ENCODE assay signal across 2 cellular contexts in the genomic region with DNA sequence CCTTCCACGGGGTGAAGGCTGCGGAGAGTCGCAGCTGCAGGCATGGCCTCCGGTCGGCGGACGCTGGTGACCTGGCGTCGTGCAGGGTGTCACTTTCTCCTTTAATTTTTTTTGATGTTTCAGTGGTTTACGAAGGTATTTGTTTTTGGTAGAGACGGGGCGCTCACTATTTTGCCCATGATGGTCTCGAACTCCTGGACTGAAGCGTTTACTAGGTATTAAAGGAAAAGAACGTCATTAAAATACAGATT.
TF ChIP-seq lines count a peak whose summit lies in the region.

No MANE protein-coding gene starts in this region.

TF ChIP-seq in SK-N-SH, 30 proteins besides CTCF, POLR2A, EP300 and RAD21 (continued from another document):
- TF ChIP-seq, protein P1, sequence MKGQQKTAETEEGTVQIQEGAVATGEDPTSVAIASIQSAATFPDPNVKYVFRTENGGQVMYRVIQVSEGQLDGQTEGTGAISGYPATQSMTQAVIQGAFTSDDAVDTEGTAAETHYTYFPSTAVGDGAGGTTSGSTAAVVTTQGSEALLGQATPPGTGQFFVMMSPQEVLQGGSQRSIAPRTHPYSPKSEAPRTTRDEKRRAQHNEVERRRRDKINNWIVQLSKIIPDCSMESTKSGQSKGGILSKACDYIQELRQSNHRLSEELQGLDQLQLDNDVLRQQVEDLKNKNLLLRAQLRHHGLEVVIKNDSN (IDR thresholded peaks at IDR 0.05; ENCODE audit: borderline replicate concordance, low read depth), result no peak
- TF ChIP-seq, protein P2, sequence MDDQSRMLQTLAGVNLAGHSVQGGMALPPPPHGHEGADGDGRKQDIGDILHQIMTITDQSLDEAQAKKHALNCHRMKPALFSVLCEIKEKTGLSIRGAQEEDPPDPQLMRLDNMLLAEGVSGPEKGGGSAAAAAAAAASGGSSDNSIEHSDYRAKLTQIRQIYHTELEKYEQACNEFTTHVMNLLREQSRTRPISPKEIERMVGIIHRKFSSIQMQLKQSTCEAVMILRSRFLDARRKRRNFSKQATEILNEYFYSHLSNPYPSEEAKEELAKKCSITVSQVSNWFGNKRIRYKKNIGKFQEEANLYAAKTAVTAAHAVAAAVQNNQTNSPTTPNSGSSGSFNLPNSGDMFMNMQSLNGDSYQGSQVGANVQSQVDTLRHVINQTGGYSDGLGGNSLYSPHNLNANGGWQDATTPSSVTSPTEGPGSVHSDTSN (IDR thresholded peaks at IDR 0.05), result no peak

TF ChIP-seq in SK-N-SH treated with all-trans-retinoic acid at 6 μM for 48 hours, 23 proteins besides CTCF, POLR2A, EP300 and RAD21 (continued from another document):
- TF ChIP-seq, protein P3, sequence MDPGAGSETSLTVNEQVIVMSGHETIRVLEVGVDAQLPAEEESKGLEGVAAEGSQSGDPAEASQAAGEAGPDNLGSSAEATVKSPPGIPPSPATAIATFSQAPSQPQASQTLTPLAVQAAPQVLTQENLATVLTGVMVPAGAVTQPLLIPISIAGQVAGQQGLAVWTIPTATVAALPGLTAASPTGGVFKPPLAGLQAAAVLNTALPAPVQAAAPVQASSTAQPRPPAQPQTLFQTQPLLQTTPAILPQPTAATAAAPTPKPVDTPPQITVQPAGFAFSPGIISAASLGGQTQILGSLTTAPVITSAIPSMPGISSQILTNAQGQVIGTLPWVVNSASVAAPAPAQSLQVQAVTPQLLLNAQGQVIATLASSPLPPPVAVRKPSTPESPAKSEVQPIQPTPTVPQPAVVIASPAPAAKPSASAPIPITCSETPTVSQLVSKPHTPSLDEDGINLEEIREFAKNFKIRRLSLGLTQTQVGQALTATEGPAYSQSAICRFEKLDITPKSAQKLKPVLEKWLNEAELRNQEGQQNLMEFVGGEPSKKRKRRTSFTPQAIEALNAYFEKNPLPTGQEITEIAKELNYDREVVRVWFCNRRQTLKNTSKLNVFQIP (CRISPR knock-in tag; IDR thresholded peaks at IDR 0.05; ENCODE audit: borderline replicate concordance, low read depth), result no peak
- TF ChIP-seq TCF4 (CRISPR knock-in tag; IDR thresholded peaks at IDR 0.05; ENCODE audit: borderline replicate concordance) (no peak), ZC3H10 (CRISPR knock-in tag; IDR thresholded peaks at IDR 0.05) (no peak), ZNF70 (CRISPR knock-in tag; IDR thresholded peaks at IDR 0.05) (no peak), GLIS3 (CRISPR knock-in tag; IDR thresholded peaks at IDR 0.05) (no peak), ESRRG (CRISPR knock-in tag; IDR thresholded peaks at IDR 0.05) (no peak), ARNTL (CRISPR knock-in tag; IDR thresholded peaks at IDR 0.05; ENCODE audit: borderline replicate concordance, low read depth) (no peak), ZNF8 (CRISPR knock-in tag; IDR thresholded peaks at IDR 0.05) (no peak), ZNF565 (CRISPR knock-in tag; conservative IDR thresholded peaks at IDR 0.05; ENCODE audit: low read depth) (no peak), RARB (CRISPR knock-in tag; IDR thresholded peaks at IDR 0.05) (no peak), TOX (CRISPR knock-in tag; IDR thresholded peaks at IDR 0.05; ENCODE audit: borderline replicate concordance) (no peak)
- TF ChIP-seq, protein P4, sequence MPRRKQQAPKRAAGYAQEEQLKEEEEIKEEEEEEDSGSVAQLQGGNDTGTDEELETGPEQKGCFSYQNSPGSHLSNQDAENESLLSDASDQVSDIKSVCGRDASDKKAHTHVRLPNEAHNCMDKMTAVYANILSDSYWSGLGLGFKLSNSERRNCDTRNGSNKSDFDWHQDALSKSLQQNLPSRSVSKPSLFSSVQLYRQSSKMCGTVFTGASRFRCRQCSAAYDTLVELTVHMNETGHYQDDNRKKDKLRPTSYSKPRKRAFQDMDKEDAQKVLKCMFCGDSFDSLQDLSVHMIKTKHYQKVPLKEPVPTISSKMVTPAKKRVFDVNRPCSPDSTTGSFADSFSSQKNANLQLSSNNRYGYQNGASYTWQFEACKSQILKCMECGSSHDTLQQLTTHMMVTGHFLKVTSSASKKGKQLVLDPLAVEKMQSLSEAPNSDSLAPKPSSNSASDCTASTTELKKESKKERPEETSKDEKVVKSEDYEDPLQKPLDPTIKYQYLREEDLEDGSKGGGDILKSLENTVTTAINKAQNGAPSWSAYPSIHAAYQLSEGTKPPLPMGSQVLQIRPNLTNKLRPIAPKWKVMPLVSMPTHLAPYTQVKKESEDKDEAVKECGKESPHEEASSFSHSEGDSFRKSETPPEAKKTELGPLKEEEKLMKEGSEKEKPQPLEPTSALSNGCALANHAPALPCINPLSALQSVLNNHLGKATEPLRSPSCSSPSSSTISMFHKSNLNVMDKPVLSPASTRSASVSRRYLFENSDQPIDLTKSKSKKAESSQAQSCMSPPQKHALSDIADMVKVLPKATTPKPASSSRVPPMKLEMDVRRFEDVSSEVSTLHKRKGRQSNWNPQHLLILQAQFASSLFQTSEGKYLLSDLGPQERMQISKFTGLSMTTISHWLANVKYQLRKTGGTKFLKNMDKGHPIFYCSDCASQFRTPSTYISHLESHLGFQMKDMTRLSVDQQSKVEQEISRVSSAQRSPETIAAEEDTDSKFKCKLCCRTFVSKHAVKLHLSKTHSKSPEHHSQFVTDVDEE (CRISPR knock-in tag; IDR thresholded peaks at IDR 0.05), result no peak
